ENCODE assay signal across 1 cellular context in the genomic region with DNA sequence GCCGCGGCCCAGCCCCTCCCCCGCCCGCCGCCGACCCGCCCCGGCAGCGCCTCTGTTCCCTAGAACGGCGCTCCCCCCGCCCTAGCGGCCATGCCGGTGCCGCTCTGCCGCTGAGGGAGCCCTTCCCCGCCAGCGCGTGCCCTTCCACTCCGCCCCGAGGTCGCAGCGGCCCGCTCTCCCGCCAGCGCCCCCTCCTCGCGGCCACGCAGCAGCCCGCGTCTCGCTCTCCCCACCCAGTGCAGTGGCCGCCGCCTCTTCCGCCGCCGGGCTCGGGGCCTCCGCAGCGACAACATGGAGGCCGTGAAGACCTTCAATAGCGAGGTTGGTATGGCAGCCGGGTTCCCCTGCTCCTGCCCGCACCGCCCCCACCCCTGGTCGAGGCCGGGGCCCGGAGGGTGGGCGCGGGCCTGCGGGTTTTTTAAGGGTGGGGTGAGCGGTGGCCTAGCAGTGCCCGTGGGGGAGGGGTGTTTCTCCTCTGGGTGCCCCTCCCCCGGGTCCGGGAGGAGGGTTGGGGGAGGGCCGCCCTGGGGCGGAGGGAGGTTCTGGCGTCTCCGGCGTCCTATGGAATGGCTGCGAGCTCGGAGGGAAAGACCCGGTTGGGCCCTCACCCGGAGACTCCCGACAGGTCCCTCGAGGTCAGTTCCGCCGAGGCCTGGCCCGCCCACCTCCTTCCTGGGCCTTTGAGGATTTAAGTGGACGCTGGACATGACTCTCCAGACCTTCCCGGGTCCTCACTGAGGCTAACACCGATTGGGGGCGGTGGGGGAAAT.
TF ChIP-seq lines count a peak whose summit lies in the region.

No MANE protein-coding gene starts in this region.

TF ChIP-seq in GM12878, 131 proteins besides CTCF, POLR2A, EP300 and RAD21 (continued from another document):
- TF ChIP-seq, protein P1, sequence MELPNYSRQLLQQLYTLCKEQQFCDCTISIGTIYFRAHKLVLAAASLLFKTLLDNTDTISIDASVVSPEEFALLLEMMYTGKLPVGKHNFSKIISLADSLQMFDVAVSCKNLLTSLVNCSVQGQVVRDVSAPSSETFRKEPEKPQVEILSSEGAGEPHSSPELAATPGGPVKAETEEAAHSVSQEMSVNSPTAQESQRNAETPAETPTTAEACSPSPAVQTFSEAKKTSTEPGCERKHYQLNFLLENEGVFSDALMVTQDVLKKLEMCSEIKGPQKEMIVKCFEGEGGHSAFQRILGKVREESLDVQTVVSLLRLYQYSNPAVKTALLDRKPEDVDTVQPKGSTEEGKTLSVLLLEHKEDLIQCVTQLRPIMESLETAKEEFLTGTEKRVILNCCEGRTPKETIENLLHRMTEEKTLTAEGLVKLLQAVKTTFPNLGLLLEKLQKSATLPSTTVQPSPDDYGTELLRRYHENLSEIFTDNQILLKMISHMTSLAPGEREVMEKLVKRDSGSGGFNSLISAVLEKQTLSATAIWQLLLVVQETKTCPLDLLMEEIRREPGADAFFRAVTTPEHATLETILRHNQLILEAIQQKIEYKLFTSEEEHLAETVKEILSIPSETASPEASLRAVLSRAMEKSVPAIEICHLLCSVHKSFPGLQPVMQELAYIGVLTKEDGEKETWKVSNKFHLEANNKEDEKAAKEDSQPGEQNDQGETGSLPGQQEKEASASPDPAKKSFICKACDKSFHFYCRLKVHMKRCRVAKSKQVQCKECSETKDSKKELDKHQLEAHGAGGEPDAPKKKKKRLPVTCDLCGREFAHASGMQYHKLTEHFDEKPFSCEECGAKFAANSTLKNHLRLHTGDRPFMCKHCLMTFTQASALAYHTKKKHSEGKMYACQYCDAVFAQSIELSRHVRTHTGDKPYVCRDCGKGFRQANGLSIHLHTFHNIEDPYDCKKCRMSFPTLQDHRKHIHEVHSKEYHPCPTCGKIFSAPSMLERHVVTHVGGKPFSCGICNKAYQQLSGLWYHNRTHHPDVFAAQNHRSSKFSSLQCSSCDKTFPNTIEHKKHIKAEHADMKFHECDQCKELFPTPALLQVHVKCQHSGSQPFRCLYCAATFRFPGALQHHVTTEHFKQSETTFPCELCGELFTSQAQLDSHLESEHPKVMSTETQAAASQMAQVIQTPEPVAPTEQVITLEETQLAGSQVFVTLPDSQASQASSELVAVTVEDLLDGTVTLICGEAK (IDR thresholded peaks at IDR 0.05; ENCODE audit: borderline replicate concordance) = peak; percentile 73
- peak; percentile 16; the same call in 1 of the 2 replicates for TF ChIP-seq CREM (IDR thresholded peaks at IDR 0.05; ENCODE audit: low read depth)
- peak; percentile 45; the same call in 1 of the 2 replicates for TF ChIP-seq NR2F1 (conservative IDR thresholded peaks at IDR 0.05)
- TF ChIP-seq SIN3A (IDR thresholded peaks at IDR 0.05; ENCODE audit: low read depth, low read length) = peak; percentile 67; the same call in 1 of the 2 replicates
- 0 out of 2 replicates have a peak, but pooled peaks have one; percentile 16 for TF ChIP-seq ATF7 (IDR thresholded peaks at IDR 0.05; ENCODE audit: low read depth)
- TF ChIP-seq TAF1 (IDR thresholded peaks at IDR 0.05; ENCODE audit: borderline replicate concordance, low read depth, low read length) = 0 out of 2 replicates have a peak, but pooled peaks have one; percentile 54
- peak in 1 of 2 experiments; percentile 4; a peak in 1 of 3 replicates for TF ChIP-seq EGR1 (IDR thresholded peaks at IDR 0.05; ENCODE audit: borderline replicate concordance in 1 of 2, low read depth in 2 of 2, low read length in 2 of 2)
- TF ChIP-seq HDGF (IDR thresholded peaks at IDR 0.05) = peak; percentile 76
- TF ChIP-seq, protein P2, sequence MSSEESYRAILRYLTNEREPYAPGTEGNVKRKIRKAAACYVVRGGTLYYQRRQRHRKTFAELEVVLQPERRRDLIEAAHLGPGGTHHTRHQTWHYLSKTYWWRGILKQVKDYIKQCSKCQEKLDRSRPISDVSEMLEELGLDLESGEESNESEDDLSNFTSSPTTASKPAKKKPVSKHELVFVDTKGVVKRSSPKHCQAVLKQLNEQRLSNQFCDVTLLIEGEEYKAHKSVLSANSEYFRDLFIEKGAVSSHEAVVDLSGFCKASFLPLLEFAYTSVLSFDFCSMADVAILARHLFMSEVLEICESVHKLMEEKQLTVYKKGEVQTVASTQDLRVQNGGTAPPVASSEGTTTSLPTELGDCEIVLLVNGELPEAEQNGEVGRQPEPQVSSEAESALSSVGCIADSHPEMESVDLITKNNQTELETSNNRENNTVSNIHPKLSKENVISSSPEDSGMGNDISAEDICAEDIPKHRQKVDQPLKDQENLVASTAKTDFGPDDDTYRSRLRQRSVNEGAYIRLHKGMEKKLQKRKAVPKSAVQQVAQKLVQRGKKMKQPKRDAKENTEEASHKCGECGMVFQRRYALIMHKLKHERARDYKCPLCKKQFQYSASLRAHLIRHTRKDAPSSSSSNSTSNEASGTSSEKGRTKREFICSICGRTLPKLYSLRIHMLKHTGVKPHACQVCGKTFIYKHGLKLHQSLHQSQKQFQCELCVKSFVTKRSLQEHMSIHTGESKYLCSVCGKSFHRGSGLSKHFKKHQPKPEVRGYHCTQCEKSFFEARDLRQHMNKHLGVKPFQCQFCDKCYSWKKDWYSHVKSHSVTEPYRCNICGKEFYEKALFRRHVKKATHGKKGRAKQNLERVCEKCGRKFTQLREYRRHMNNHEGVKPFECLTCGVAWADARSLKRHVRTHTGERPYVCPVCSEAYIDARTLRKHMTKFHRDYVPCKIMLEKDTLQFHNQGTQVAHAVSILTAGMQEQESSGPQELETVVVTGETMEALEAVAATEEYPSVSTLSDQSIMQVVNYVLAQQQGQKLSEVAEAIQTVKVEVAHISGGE (CRISPR knock-in tag; IDR thresholded peaks at IDR 0.05) = no peak
- peak; percentile 22; the same call in 1 of the 2 replicates for TF ChIP-seq CBFB (IDR thresholded peaks at IDR 0.05; ENCODE audit: low read depth)
- TF ChIP-seq NBN (IDR thresholded peaks at IDR 0.05) = 0 out of 2 replicates have a peak, but pooled peaks have one; percentile 23
- no peak; the same call in 1 of the 2 replicates for TF ChIP-seq SMAD5 (IDR thresholded peaks at IDR 0.05; ENCODE audit: low read depth)
- no peak for TF ChIP-seq YBX1 (IDR thresholded peaks at IDR 0.05)
- TF ChIP-seq BHLHE40 (IDR thresholded peaks at IDR 0.05; ENCODE audit: borderline replicate concordance in 1 of 2, low read depth in 2 of 2, low read length in 1 of 2) = peak in 1 of 2 experiments; percentile 12; a peak in 3 of 4 replicates
- TF ChIP-seq, protein P3, sequence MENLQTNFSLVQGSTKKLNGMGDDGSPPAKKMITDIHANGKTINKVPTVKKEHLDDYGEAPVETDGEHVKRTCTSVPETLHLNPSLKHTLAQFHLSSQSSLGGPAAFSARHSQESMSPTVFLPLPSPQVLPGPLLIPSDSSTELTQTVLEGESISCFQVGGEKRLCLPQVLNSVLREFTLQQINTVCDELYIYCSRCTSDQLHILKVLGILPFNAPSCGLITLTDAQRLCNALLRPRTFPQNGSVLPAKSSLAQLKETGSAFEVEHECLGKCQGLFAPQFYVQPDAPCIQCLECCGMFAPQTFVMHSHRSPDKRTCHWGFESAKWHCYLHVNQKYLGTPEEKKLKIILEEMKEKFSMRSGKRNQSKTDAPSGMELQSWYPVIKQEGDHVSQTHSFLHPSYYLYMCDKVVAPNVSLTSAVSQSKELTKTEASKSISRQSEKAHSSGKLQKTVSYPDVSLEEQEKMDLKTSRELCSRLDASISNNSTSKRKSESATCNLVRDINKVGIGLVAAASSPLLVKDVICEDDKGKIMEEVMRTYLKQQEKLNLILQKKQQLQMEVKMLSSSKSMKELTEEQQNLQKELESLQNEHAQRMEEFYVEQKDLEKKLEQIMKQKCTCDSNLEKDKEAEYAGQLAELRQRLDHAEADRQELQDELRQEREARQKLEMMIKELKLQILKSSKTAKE (IDR thresholded peaks at IDR 0.05; ENCODE audit: low read depth, poor library complexity, severe bottlenecking) = peak; percentile 17
- 0 out of 2 replicates have a peak, but pooled peaks have one; percentile 28 for TF ChIP-seq MXI1 (IDR thresholded peaks at IDR 0.05; ENCODE audit: low read depth, low read length)
- peak; percentile 73; the same call in 1 of the 2 replicates for TF ChIP-seq RB1 (IDR thresholded peaks at IDR 0.05; ENCODE audit: borderline replicate concordance)
- TF ChIP-seq, protein P4, sequence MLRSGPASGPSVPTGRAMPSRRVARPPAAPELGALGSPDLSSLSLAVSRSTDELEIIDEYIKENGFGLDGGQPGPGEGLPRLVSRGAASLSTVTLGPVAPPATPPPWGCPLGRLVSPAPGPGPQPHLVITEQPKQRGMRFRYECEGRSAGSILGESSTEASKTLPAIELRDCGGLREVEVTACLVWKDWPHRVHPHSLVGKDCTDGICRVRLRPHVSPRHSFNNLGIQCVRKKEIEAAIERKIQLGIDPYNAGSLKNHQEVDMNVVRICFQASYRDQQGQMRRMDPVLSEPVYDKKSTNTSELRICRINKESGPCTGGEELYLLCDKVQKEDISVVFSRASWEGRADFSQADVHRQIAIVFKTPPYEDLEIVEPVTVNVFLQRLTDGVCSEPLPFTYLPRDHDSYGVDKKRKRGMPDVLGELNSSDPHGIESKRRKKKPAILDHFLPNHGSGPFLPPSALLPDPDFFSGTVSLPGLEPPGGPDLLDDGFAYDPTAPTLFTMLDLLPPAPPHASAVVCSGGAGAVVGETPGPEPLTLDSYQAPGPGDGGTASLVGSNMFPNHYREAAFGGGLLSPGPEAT (IDR thresholded peaks at IDR 0.05; ENCODE audit: low read depth) = peak; percentile 48; the same call in 1 of the 2 replicates
- TF ChIP-seq RUNX3 (IDR thresholded peaks at IDR 0.05; ENCODE audit: low read length) = peak; percentile 30; the same call in 1 of the 2 replicates
- TF ChIP-seq BCL11A (IDR thresholded peaks at IDR 0.05; ENCODE audit: low read depth, low read length) = no peak
- TF ChIP-seq TCF3 (IDR thresholded peaks at IDR 0.05; ENCODE audit: borderline replicate concordance, insufficient read depth, low read depth, low read length) = 0 out of 2 replicates have a peak, but pooled peaks have one; percentile 1
- peak; percentile 14 for TF ChIP-seq FOS (IDR thresholded peaks at IDR 0.05; ENCODE audit: borderline replicate concordance, extremely low read depth, insufficient read length)
- peak; percentile 46; the same call in 1 of the 2 replicates for TF ChIP-seq MTA2 (IDR thresholded peaks at IDR 0.05; ENCODE audit: low read depth)
- TF ChIP-seq YY1 (IDR thresholded peaks at IDR 0.05; ENCODE audit: low read depth, low read length) = peak; percentile 75; the same call in 1 of the 2 replicates
- TF ChIP-seq BACH1 (IDR thresholded peaks at IDR 0.05; ENCODE audit: borderline replicate concordance) = peak; percentile 67
- peak; percentile 83 for TF ChIP-seq PKNOX1 (IDR thresholded peaks at IDR 0.05)
- TF ChIP-seq GATAD2B (conservative IDR thresholded peaks at IDR 0.05; ENCODE audit: low read depth) = peak; percentile 76
- peak; percentile 68 for TF ChIP-seq CREB1 (IDR thresholded peaks at IDR 0.05; ENCODE audit: low read depth)
- TF ChIP-seq CHD2 (IDR thresholded peaks at IDR 0.05; ENCODE audit: borderline replicate concordance, low read depth, low read length) = peak; percentile 92
- TF ChIP-seq HDAC2 (IDR thresholded peaks at IDR 0.05) = no peak
- no peak for TF ChIP-seq SMAD1 (IDR thresholded peaks at IDR 0.05; ENCODE audit: low read depth, partially characterized antibody)
- 0 out of 2 replicates have a peak, but pooled peaks have one; percentile 15 for TF ChIP-seq FOXM1 (IDR thresholded peaks at IDR 0.05; ENCODE audit: low read depth, low read length)
- peak; percentile 82 for TF ChIP-seq GABPA (IDR thresholded peaks at IDR 0.05; ENCODE audit: low read depth)
- TF ChIP-seq PBX3 (IDR thresholded peaks at IDR 0.05; ENCODE audit: insufficient replicate concordance, low read depth, low read length) = peak; percentile 66
TF ChIP-seq in GM12878: peak in this region for 31.
